ENCODE assay signal across 10 cellular contexts in genomic region chr11:124760806-124761205, GRCh38. TPM values are rescaled to one million over a fixed set of nuclear protein-coding genes. Genes with fewer than 3 reads are reported as not detected.
DNase-seq lines count a peak whose midpoint lies in the region; ATAC-seq, FAIRE-seq and TF ChIP-seq lines count a peak whose summit lies in the region.
"Had no signal": no experiment of that assay in that cellular context is flagged by ENCODE, and none has a peak within 500 bp of the region (broad histone marks: within the 10 kb centered on the region; RNA-seq: fewer than 3 reads in every experiment).

No MANE protein-coding gene starts in this region.

- WGBS in sigmoid colon, 2 donors: 77 to 87% methylated on average over 3 of the region's 3 CpGs
- 68 to 84% (median 84%) methylated on average over 3 of the region's 3 CpGs for WGBS in small intestine, 3 donors
- 79% methylated on average over 3 of the region's 3 CpGs for WGBS in hepatocyte (ENCODE audit: low lambda C conversion rate, missing lambda C conversion rate)
- WGBS in H9 (ENCODE audit: extremely low coverage, insufficient read length, low lambda C conversion rate): no CpG with 5 or more reads among the region's 3 CpGs

- H2BK20ac ChIP-seq in H9 (ENCODE audit: low read depth, low read length, poor library complexity, severe bottlenecking): no peak overlapping the region

- H2BK5ac ChIP-seq in H9 (ENCODE audit: insufficient read length, low read length): no peak overlapping the region

- H2BK12ac ChIP-seq in H9 (ENCODE audit: insufficient read length, low read depth, low read length): no peak overlapping the region

- no peak overlapping the region for H3T11ph ChIP-seq in H9 (ENCODE audit: low read length)

- intact Hi-C loops in sigmoid colon (cut with DNase I): no loop called here

- no peak overlapping the region for H3K14ac ChIP-seq in H9 (ENCODE audit: insufficient read depth, low read length)

- H3K4me3 ChIP-seq in iPS-15b (ENCODE audit: low read depth, low read length): peak overlapping the region; percentile 65
- H3K4me3 ChIP-seq in sigmoid colon: peak overlapping the region; percentile 8 to 45 (median 42)
- H3K4me3 ChIP-seq in small intestine (ENCODE audit: low read depth in 1 of 2, low read length in 2 of 2): no peak overlapping the region
- no peak overlapping the region for H3K4me3 ChIP-seq in hepatocyte

- H3K9me3 ChIP-seq in ES-I3 (ENCODE audit: control insufficient read depth, insufficient read depth, low read length): no peaks in the 10 kb centered on the region
- no peaks in the 10 kb centered on the region for H3K9me3 ChIP-seq in T-helper 17 cell (ENCODE audit: control insufficient read depth, low read length, poor library complexity, severe bottlenecking)
- H3K9me3 ChIP-seq in iPS-15b (ENCODE audit: control insufficient read depth, insufficient read depth, low read length): no peaks in the 10 kb centered on the region
- H3K9me3 ChIP-seq in sigmoid colon: no peaks in the 10 kb centered on the region
- no peaks in the 10 kb centered on the region for H3K9me3 ChIP-seq in small intestine (ENCODE audit: control insufficient read depth, low read depth)
- H3K9me3 ChIP-seq in hepatocyte (ENCODE audit: low read depth): no peaks in the 10 kb centered on the region
- H3K9me3 ChIP-seq in H9 (ENCODE audit: control insufficient read depth, low read depth, low read length): no peaks in the 10 kb centered on the region

- H3K9ac ChIP-seq in ES-I3 (ENCODE audit: low read depth, low read length): 0 out of 2 replicates have a peak overlapping the region, but pooled peaks have one; percentile 46
- H3K9ac ChIP-seq in iPS-15b (ENCODE audit: low read depth, low read length): no peak overlapping the region
- no peak overlapping the region for H3K9ac ChIP-seq in H9 (ENCODE audit: extremely low read depth, insufficient read length, low read length)

- H3K4me2 ChIP-seq in hepatocyte (no peak overlapping the region), H9 (ENCODE audit: insufficient read depth, insufficient read length, low read length) (no peak overlapping the region)

- H4K8ac ChIP-seq in H9 (replicated peaks; ENCODE audit: insufficient read length, low read depth, low read length): no peak overlapping the region

- no peak for ATAC-seq in T-helper 17 cell

- H3K79me2 ChIP-seq in hepatocyte (no peaks in the 10 kb centered on the region), H9 (ENCODE audit: insufficient read depth, low read length) (no peaks in the 10 kb centered on the region)

- H3K27ac Mint-ChIP-seq in T-helper 17 cell (no peak overlapping the region), H9 (no peak overlapping the region)

- H2BK120ac ChIP-seq in H9 (ENCODE audit: low read depth, low read length, poor library complexity, severe bottlenecking): no peak overlapping the region

- no peak for TF ChIP-seq CTCF in sigmoid colon (IDR thresholded peaks at IDR 0.05)
- no peak for TF ChIP-seq CTCF in hepatocyte (IDR thresholded peaks at IDR 0.05; ENCODE audit: poor library complexity)
- TF ChIP-seq CTCF in H9 (conservative IDR thresholded peaks at IDR 0.05): no peak

- H3K4me3 Mint-ChIP-seq in T-helper 17 cell (peak overlapping the region; percentile 63), H9 (peak overlapping the region in 1 of 2 experiments; percentile 76; a peak in 1 of 5 replicates)

- no peak overlapping the region for H3K4ac ChIP-seq in H9 (ENCODE audit: low read depth, low read length)

- H3K9me3 Mint-ChIP-seq in H9: peaks cover 0 to 9% of the 10 kb centered on the region in 2 experiments; a peak in 2 of 5 replicates

- H2AK5ac ChIP-seq in H9 (ENCODE audit: insufficient read length, low read length): no peak overlapping the region

- H3K4me1 ChIP-seq in ES-I3 (ENCODE audit: insufficient read depth, low read length) (peaks cover 16% of the 10 kb centered on the region), iPS-15b (ENCODE audit: control insufficient read depth, insufficient read depth, low read length) (peaks cover 11% of the 10 kb centered on the region), sigmoid colon (peaks cover 0 to 47% (median 44%) of the 10 kb centered on the region in 4 donors), small intestine (ENCODE audit: control insufficient read depth in 2 of 2, insufficient read depth in 1 of 2, low read depth in 1 of 2, low read length in 1 of 2) (peaks cover 0 to 4% of the 10 kb centered on the region in 2 donors), hepatocyte (ENCODE audit: insufficient read depth) (peaks cover 30% of the 10 kb centered on the region), H9 (ENCODE audit: insufficient read depth, low read length) (no peaks in the 10 kb centered on the region)

- H4K5ac ChIP-seq in H9 (ENCODE audit: insufficient read length, low read depth, low read length): no peak overlapping the region

- no peak overlapping the region for H2AFZ ChIP-seq in hepatocyte
- H2AFZ ChIP-seq in H9 (ENCODE audit: low read length): no peak overlapping the region

- TF ChIP-seq POLR2A in sigmoid colon (IDR thresholded peaks at IDR 0.05): no peak

- no peak overlapping the region for H4K91ac ChIP-seq in H9 (ENCODE audit: insufficient read length, low read depth, low read length)

- no peak overlapping the region for H3K18ac ChIP-seq in H9 (ENCODE audit: insufficient read length, low read depth, low read length)

- H3K4me1 Mint-ChIP-seq in T-helper 17 cell: peaks cover 21% of the 10 kb centered on the region
- H3K4me1 Mint-ChIP-seq in H9: peaks cover 41 to 59% of the 10 kb centered on the region in 2 experiments

- TF ChIP-seq EP300 in sigmoid colon (IDR thresholded peaks at IDR 0.05): no peak

- DNase-seq in T-helper 17 cell (no peak), sigmoid colon (no peak), small intestine (no peak), hepatocyte (ENCODE audit: low spot score) (no peak), H9 (no peak), RKO (ENCODE audit: low spot score) (no peak)
- DNase-seq: NCI-H146 had no signal

- H3K9me2 ChIP-seq in hepatocyte (replicated peaks; ENCODE audit: insufficient read depth): no peaks in the 10 kb centered on the region

- no peak overlapping the region for H3K23ac ChIP-seq in H9 (ENCODE audit: insufficient read length, low read depth, low read length)

- H3K27me3 ChIP-seq in iPS-15b (ENCODE audit: control insufficient read depth, insufficient read depth, low read length): peaks cover 69% of the 10 kb centered on the region
- H3K27me3 ChIP-seq in sigmoid colon: peaks cover 47 to 80% (median 70%) of the 10 kb centered on the region in 3 donors
- H3K27me3 ChIP-seq in small intestine (ENCODE audit: control insufficient read depth in 2 of 2, insufficient read depth in 2 of 2, low read length in 2 of 2): peaks cover 0 to 15% of the 10 kb centered on the region in 2 donors
- peaks cover 65% of the 10 kb centered on the region for H3K27me3 ChIP-seq in hepatocyte
- H3K27me3 ChIP-seq in H9 (ENCODE audit: insufficient read depth, low read length): peaks cover 59% of the 10 kb centered on the region

- H3K27me3 Mint-ChIP-seq in T-helper 17 cell (peaks cover 51% of the 10 kb centered on the region), H9 (ENCODE audit: low read depth) (peaks cover 70% of the 10 kb centered on the region)

- peaks cover 24% of the 10 kb centered on the region for H3K23me2 ChIP-seq in H9 (ENCODE audit: insufficient read length, low read depth, low read length, poor library complexity, severe bottlenecking)

- peaks cover 28% of the 10 kb centered on the region for H4K20me1 ChIP-seq in hepatocyte (ENCODE audit: insufficient read depth, poor library complexity, severe bottlenecking)
- no peaks in the 10 kb centered on the region for H4K20me1 ChIP-seq in H9 (ENCODE audit: control insufficient read depth, insufficient read depth, insufficient read length)

- no peak overlapping the region for H2BK15ac ChIP-seq in H9 (ENCODE audit: low read depth, low read length)

- peak overlapping the region; percentile 54 to 76 (median 68) for H3K27ac ChIP-seq in sigmoid colon
- H3K27ac ChIP-seq in small intestine (ENCODE audit: low read depth in 1 of 2, low read length in 1 of 2): peak overlapping the region in 1 of 2 donors; percentile 56
- no peak overlapping the region for H3K27ac ChIP-seq in hepatocyte
- no peak overlapping the region for H3K27ac ChIP-seq in H9 (ENCODE audit: insufficient read length, low read depth, low read length)

- no peaks in the 10 kb centered on the region for H3K79me1 ChIP-seq in H9 (ENCODE audit: insufficient read depth, low read depth, low read length, poor library complexity, severe bottlenecking)

- FAIRE-seq in small intestine (lab: Jason Lieb, UNC): no peak

- H3K56ac ChIP-seq in H9 (ENCODE audit: insufficient read length, low read depth, low read length): no peak overlapping the region

- H3K36me3 Mint-ChIP-seq in T-helper 17 cell (ENCODE audit: low read depth): peaks cover 6% of the 10 kb centered on the region
- peaks cover 0 to 5% (median 0%) of the 10 kb centered on the region in 3 experiments; a peak in 2 of 7 replicates for H3K36me3 Mint-ChIP-seq in H9 (ENCODE audit: insufficient read depth in 1 of 3, low read depth in 3 of 3)

- H3K36me3 ChIP-seq in ES-I3 (ENCODE audit: insufficient read depth, low read length) (peaks cover 4% of the 10 kb centered on the region; the same call in 1 of the 2 replicates), iPS-15b (ENCODE audit: control insufficient read depth, insufficient read depth, low read length) (no peaks in the 10 kb centered on the region), sigmoid colon (no peaks in the 10 kb centered on the region), small intestine (ENCODE audit: control insufficient read depth in 2 of 2, insufficient read depth in 2 of 2, low read length in 2 of 2) (no peaks in the 10 kb centered on the region), hepatocyte (replicated peaks; ENCODE audit: insufficient read depth, low read depth) (no peaks in the 10 kb centered on the region)

RNA-seq across cellular contexts. Expression of gene ESAM, which starts 1.3 kb away (rescaled TPM):
- total RNA-seq in T-helper 17 cell (10 to 100 TPM in 1 of 2 donors, 1 to 10 TPM in 1; 3.5 to 30.5 TPM), sigmoid colon (1 to 10 TPM; 4.6 to 9.7 (median 7.6) TPM), hepatocyte (2.0 and 3.6 TPM in 2 replicates), H9 (2021) (0.33 and 0.92 TPM in 2 replicates)
- polyA plus RNA-seq in sigmoid colon (10 to 100 TPM in 1 of 3 donors, 1 to 10 TPM in 2; 2.3 to 14.9 (median 3.6) TPM), small intestine (10 to 100 TPM in 1 of 3 donors, 1 to 10 TPM in 1, under 1 TPM in 1; 0.67 to 38.3 (median 1.4) TPM), hepatocyte (3.9 and 7.9 TPM in 2 replicates)

RNA-seq across cellular contexts. Expression of gene VSIG2, which starts 8.8 kb away (rescaled TPM):
- total RNA-seq in T-helper 17 cell (under 1 TPM; 0.32 to 0.57 TPM), sigmoid colon (1 to 10 TPM in 1 of 4 donors, under 1 TPM in 2, not detected in 1; 0.36 to 3.0 (median 0.49) TPM), hepatocyte (22.6 and 22.9 TPM in 2 replicates), H9 (2021) (not detected in 2 replicates)
- polyA plus RNA-seq in sigmoid colon (10 to 100 TPM; 54.6 to 79.3 (median 66.9) TPM), small intestine (under 1 TPM in 1 of 3 donors, not detected in 2; 0.91 TPM), hepatocyte (34.3 and 38.9 TPM in 2 replicates)
- total RNA-seq: OCI-LY7 had no signal

RNA-seq across cellular contexts. Expression of gene NRGN, which starts 21.1 kb away (rescaled TPM):
- total RNA-seq in T-helper 17 cell (100 to 1,000 TPM in 1 of 2 donors, 10 to 100 TPM in 1; 20.8 to 614 TPM), sigmoid colon (1 to 10 TPM in 2 of 4 donors, under 1 TPM in 1, not detected in 1; 0.95 to 1.3 (median 1.1) TPM), hepatocyte (not detected in 2 replicates), H9 (2021) (6.4 and 7.0 TPM in 2 replicates)
- polyA plus RNA-seq in sigmoid colon (1 to 10 TPM in 2 of 3 donors, not detected in 1; 1.8 to 7.4 TPM), small intestine (1 to 10 TPM in 1 of 3 donors, under 1 TPM in 1, not detected in 1; 0.67 to 6.5 TPM), hepatocyte (1.1 and 1.2 TPM in 2 replicates)

RNA-seq across cellular contexts. Expression of gene MSANTD2, which starts 39.4 kb away (rescaled TPM):
- total RNA-seq in T-helper 17 cell (10 to 100 TPM; 10.1 to 11.3 TPM), sigmoid colon (10 to 100 TPM in 3 of 4 donors, 1 to 10 TPM in 1; 8.6 to 23.8 (median 16.0) TPM), hepatocyte (14.9 and 18.3 TPM in 2 replicates), H9 (2021) (14.5 and 18.1 TPM in 2 replicates)
- polyA plus RNA-seq in sigmoid colon (1 to 10 TPM; 1.6 to 5.2 (median 1.8) TPM), small intestine (1 to 10 TPM; 4.4 to 6.5 (median 6.2) TPM), hepatocyte (10.8 and 11.2 TPM in 2 replicates)

Comparison
In these comparisons a context has a peak if more than half of its experiments do, and no peak if none do; other contexts are left out.
1. H3K4me3 ChIP-seq: peak in iPS-15b (single experiment) and sigmoid colon (4 of 4); none in small intestine (0 of 2) and hepatocyte (single experiment).
2. H3K27ac ChIP-seq: peak in sigmoid colon (4 of 4); none in hepatocyte (single experiment) and H9 (single experiment).